Comparison of ENCODE assay signal across 1 cellular context in the genomic region with DNA sequence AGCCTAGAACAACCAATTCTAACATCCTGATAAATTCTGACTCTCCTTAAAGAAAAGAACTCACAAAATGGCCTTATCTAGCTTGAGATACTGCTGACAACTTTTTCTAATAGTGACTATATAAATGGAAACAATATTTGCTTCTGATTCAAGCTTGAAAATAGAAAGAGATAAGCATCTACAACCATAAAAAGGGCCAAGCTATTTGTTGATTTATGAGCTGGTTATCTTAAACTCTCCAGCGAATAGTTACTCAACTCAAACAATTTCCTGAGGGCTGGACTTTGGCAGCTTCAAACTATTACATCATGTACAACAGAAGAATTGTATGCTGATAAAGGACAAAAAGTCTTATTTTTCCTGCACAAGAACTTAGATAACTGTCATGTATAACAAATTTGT.
A peak's percentile ranks its signal among the peaks of the same experiment; 100 is the strongest.
TF ChIP-seq lines count a peak whose summit lies in the region.

No MANE protein-coding gene starts in this region.

TF ChIP-seq in HepG2, 621 proteins besides CTCF, POLR2A, EP300 and RAD21 (continues in another document):
- TF ChIP-seq, protein P1, sequence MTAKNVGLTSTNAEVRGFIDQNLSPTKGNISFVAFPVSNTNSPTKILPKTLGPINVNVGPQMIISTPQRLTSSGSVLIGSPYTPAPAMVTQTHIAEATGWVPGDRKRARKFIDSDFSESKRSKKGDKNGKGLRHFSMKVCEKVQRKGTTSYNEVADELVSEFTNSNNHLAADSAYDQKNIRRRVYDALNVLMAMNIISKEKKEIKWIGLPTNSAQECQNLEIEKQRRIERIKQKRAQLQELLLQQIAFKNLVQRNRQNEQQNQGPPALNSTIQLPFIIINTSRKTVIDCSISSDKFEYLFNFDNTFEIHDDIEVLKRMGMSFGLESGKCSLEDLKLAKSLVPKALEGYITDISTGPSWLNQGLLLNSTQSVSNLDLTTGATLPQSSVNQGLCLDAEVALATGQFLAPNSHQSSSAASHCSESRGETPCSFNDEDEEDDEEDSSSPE (CRISPR knock-in tag; IDR thresholded peaks at IDR 0.05): no peak
- TF ChIP-seq SRSF4 (IDR thresholded peaks at IDR 0.05; ENCODE audit: low read depth, low read length, poor library complexity, severe bottlenecking): no peak
- TF ChIP-seq ZFP36 (IDR thresholded peaks at IDR 0.05; ENCODE audit: borderline replicate concordance, low read depth, low read length, partially characterized antibody): no peak
- no peak for TF ChIP-seq ZNF784 (CRISPR knock-in tag; IDR thresholded peaks at IDR 0.05; ENCODE audit: borderline replicate concordance)
- TF ChIP-seq, protein P2, sequence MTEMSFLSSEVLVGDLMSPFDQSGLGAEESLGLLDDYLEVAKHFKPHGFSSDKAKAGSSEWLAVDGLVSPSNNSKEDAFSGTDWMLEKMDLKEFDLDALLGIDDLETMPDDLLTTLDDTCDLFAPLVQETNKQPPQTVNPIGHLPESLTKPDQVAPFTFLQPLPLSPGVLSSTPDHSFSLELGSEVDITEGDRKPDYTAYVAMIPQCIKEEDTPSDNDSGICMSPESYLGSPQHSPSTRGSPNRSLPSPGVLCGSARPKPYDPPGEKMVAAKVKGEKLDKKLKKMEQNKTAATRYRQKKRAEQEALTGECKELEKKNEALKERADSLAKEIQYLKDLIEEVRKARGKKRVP (CRISPR knock-in tag; IDR thresholded peaks at IDR 0.05): peak; percentile 84 to 96; a peak in 3 of 4 replicates
- TF ChIP-seq, protein P3, sequence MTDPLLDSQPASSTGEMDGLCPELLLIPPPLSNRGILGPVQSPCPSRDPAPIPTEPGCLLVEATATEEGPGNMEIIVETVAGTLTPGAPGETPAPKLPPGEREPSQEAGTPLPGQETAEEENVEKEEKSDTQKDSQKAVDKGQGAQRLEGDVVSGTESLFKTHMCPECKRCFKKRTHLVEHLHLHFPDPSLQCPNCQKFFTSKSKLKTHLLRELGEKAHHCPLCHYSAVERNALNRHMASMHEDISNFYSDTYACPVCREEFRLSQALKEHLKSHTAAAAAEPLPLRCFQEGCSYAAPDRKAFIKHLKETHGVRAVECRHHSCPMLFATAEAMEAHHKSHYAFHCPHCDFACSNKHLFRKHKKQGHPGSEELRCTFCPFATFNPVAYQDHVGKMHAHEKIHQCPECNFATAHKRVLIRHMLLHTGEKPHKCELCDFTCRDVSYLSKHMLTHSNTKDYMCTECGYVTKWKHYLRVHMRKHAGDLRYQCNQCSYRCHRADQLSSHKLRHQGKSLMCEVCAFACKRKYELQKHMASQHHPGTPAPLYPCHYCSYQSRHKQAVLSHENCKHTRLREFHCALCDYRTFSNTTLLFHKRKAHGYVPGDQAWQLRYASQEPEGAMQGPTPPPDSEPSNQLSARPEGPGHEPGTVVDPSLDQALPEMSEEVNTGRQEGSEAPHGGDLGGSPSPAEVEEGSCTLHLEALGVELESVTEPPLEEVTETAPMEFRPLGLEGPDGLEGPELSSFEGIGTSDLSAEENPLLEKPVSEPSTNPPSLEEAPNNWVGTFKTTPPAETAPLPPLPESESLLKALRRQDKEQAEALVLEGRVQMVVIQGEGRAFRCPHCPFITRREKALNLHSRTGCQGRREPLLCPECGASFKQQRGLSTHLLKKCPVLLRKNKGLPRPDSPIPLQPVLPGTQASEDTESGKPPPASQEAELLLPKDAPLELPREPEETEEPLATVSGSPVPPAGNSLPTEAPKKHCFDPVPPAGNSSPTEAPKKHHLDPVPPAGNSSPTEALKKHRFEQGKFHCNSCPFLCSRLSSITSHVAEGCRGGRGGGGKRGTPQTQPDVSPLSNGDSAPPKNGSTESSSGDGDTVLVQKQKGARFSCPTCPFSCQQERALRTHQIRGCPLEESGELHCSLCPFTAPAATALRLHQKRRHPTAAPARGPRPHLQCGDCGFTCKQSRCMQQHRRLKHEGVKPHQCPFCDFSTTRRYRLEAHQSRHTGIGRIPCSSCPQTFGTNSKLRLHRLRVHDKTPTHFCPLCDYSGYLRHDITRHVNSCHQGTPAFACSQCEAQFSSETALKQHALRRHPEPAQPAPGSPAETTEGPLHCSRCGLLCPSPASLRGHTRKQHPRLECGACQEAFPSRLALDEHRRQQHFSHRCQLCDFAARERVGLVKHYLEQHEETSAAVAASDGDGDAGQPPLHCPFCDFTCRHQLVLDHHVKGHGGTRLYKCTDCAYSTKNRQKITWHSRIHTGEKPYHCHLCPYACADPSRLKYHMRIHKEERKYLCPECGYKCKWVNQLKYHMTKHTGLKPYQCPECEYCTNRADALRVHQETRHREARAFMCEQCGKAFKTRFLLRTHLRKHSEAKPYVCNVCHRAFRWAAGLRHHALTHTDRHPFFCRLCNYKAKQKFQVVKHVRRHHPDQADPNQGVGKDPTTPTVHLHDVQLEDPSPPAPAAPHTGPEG (CRISPR knock-in tag; IDR thresholded peaks at IDR 0.05): no peak
- TF ChIP-seq GATAD1 (CRISPR knock-in tag; IDR thresholded peaks at IDR 0.05): no peak
- no peak for TF ChIP-seq ZSCAN25 (CRISPR knock-in tag; IDR thresholded peaks at IDR 0.05)
- no peak for TF ChIP-seq HES4 (CRISPR knock-in tag; IDR thresholded peaks at IDR 0.05; ENCODE audit: borderline replicate concordance)
- no peak for TF ChIP-seq ZNF747 (CRISPR knock-in tag; IDR thresholded peaks at IDR 0.05; ENCODE audit: borderline replicate concordance)
- no peak for TF ChIP-seq ZNF281 (CRISPR knock-in tag; IDR thresholded peaks at IDR 0.05; ENCODE audit: borderline replicate concordance)
- TF ChIP-seq, protein P4, sequence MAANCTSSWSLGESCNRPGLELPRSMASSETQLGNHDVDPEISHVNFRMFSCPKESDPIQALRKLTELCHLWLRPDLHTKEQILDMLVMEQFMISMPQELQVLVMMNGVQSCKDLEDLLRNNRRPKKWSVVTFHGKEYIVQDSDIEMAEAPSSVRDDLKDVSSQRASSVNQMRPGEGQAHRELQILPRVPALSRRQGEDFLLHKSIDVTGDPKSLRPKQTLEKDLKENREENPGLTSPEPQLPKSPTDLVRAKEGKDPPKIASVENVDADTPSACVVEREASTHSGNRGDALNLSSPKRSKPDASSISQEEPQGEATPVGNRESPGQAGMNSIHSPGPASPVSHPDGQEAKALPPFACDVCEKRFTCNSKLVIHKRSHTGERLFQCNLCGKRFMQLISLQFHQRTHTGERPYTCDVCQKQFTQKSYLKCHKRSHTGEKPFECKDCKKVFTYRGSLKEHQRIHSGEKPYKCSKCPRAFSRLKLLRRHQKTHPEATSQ (CRISPR knock-in tag; IDR thresholded peaks at IDR 0.05; ENCODE audit: borderline replicate concordance): no peak
- peak; percentile 72 for TF ChIP-seq SMAD3 (CRISPR knock-in tag; IDR thresholded peaks at IDR 0.05)
- no peak for TF ChIP-seq POLR2AphosphoS5 (IDR thresholded peaks at IDR 0.05; ENCODE audit: low read depth, low read length)
- TF ChIP-seq GABPB1 (CRISPR knock-in tag; IDR thresholded peaks at IDR 0.05): no peak
- TF ChIP-seq REPIN1 (CRISPR knock-in tag; IDR thresholded peaks at IDR 0.05; ENCODE audit: borderline replicate concordance, low read depth): no peak
- TF ChIP-seq ZNF234 (CRISPR knock-in tag; conservative IDR thresholded peaks at IDR 0.05): no peak
- no peak for TF ChIP-seq HOXA7 (CRISPR knock-in tag; IDR thresholded peaks at IDR 0.05)
- TF ChIP-seq KDM5A (IDR thresholded peaks at IDR 0.05; ENCODE audit: borderline replicate concordance, low read length): no peak
- TF ChIP-seq ATF7 (IDR thresholded peaks at IDR 0.05): peak; percentile 51; the same call in 1 of the 2 replicates
- TF ChIP-seq ATF7 (CRISPR knock-in tag; IDR thresholded peaks at IDR 0.05): no peak
- TF ChIP-seq ZEB1 (IDR thresholded peaks at IDR 0.05; ENCODE audit: insufficient replicate concordance, low read depth): peak; percentile 69
- no peak for TF ChIP-seq FOXA1 (IDR thresholded peaks at IDR 0.05)
- TF ChIP-seq FOXA1 (CRISPR knock-in tag; IDR thresholded peaks at IDR 0.05): peak; percentile 51; the same call in 1 of the 2 replicates
- peak; percentile 83 for TF ChIP-seq FOXA3 (CRISPR knock-in tag; IDR thresholded peaks at IDR 0.05)
- no peak for TF ChIP-seq POLR2AphosphoS2 (IDR thresholded peaks at IDR 0.05; ENCODE audit: low read depth, low read length)
- TF ChIP-seq ZNF574 (CRISPR knock-in tag; IDR thresholded peaks at IDR 0.05): no peak
- TF ChIP-seq ZBTB20 (CRISPR knock-in tag; IDR thresholded peaks at IDR 0.05; ENCODE audit: borderline replicate concordance, low read depth): no peak
- no peak for TF ChIP-seq HOXA9 (CRISPR knock-in tag; IDR thresholded peaks at IDR 0.05; ENCODE audit: borderline replicate concordance)
- no peak for TF ChIP-seq ZNF432 (CRISPR knock-in tag; IDR thresholded peaks at IDR 0.05; ENCODE audit: borderline replicate concordance)
- no peak for TF ChIP-seq ZNF138 (CRISPR knock-in tag; IDR thresholded peaks at IDR 0.05; ENCODE audit: low read depth)
- no peak for TF ChIP-seq MAFF (IDR thresholded peaks at IDR 0.05; ENCODE audit: low read depth, low read length)
- TF ChIP-seq PBX2 (CRISPR knock-in tag; IDR thresholded peaks at IDR 0.05): no peak
- TF ChIP-seq ZFX (CRISPR knock-in tag; IDR thresholded peaks at IDR 0.05; ENCODE audit: low read depth): no peak
- no peak for TF ChIP-seq SCMH1 (CRISPR knock-in tag; IDR thresholded peaks at IDR 0.05; ENCODE audit: borderline replicate concordance)
- TF ChIP-seq ZBTB34 (CRISPR knock-in tag; IDR thresholded peaks at IDR 0.05): no peak
- no peak for TF ChIP-seq KLF6 (CRISPR knock-in tag; IDR thresholded peaks at IDR 0.05)
- peak; percentile 44; the same call in 1 of the 2 replicates for TF ChIP-seq HDAC1 (CRISPR knock-in tag; IDR thresholded peaks at IDR 0.05)
- no peak for TF ChIP-seq ZNF282 (IDR thresholded peaks at IDR 0.05; ENCODE audit: partially characterized antibody)
- TF ChIP-seq KMT2B (CRISPR knock-in tag; IDR thresholded peaks at IDR 0.05): no peak
- TF ChIP-seq SP140L (CRISPR knock-in tag; IDR thresholded peaks at IDR 0.05; ENCODE audit: borderline replicate concordance): 0 out of 2 replicates have a peak, but pooled peaks have one; percentile 55
- no peak for TF ChIP-seq ZNF615 (CRISPR knock-in tag; IDR thresholded peaks at IDR 0.05; ENCODE audit: borderline replicate concordance)
- TF ChIP-seq ZNF678 (CRISPR knock-in tag; IDR thresholded peaks at IDR 0.05): no peak
- no peak for TF ChIP-seq ZSCAN12 (CRISPR knock-in tag; IDR thresholded peaks at IDR 0.05)
- no peak for TF ChIP-seq ATRX (CRISPR knock-in tag; IDR thresholded peaks at IDR 0.05; ENCODE audit: borderline replicate concordance)
